Comparison of ENCODE assay signal across 12 cellular contexts in genomic region chr17:21209511-21210175, GRCh38. TPM values are rescaled to one million over a fixed set of nuclear protein-coding genes. Genes with fewer than 3 reads are reported as not detected.
DNase-seq lines count a peak whose midpoint lies in the region; ATAC-seq, FAIRE-seq and TF ChIP-seq lines count a peak whose summit lies in the region.
"Had no signal": no experiment of that assay in that cellular context is flagged by ENCODE, and none has a peak within 500 bp of the region (broad histone marks: within the 10 kb centered on the region; RNA-seq: fewer than 3 reads in every experiment).

No MANE protein-coding gene starts in this region.

- WGBS in small intestine, 3 donors, result 27 to 71% (median 41%) methylated on average over 17 of the region's 17 CpGs

- no peaks in the 10 kb centered on the region for H3K9me3 ChIP-seq in WERI-Rb-1 (ENCODE audit: severe bottlenecking)
- no peaks in the 10 kb centered on the region for H3K9me3 ChIP-seq in small intestine (ENCODE audit: control insufficient read depth, low read depth)
- H3K9me3 ChIP-seq in T-helper 17 cell (ENCODE audit: control insufficient read depth, low read length, poor library complexity, severe bottlenecking), result no peaks in the 10 kb centered on the region

- H3K4me1 Mint-ChIP-seq in T-helper 17 cell, result peaks cover 30% of the 10 kb centered on the region
- peaks cover 38% of the 10 kb centered on the region for H3K4me1 Mint-ChIP-seq in type B pancreatic cell (ENCODE audit: unreplicated experiment)

- in situ Hi-C loops in G401 (cut with HindIII; ENCODE audit: low sequenced_read_pairs), result no loop called here

- H3K36me3 Mint-ChIP-seq in T-helper 17 cell (ENCODE audit: low read depth) (peaks cover 2% of the 10 kb centered on the region), type B pancreatic cell (peaks cover 3% of the 10 kb centered on the region)

- no peak overlapping the region for H3K4me3 Mint-ChIP-seq in T-helper 17 cell
- H3K4me3 Mint-ChIP-seq in type B pancreatic cell, result no peak overlapping the region
- H3K4me3 Mint-ChIP-seq: activated CD4-positive, alpha-beta T cell treated with anti-CD3 and anti-CD28 coated beads, Interleukin-2, amount 10 ng/mL, durations not matched to agents 24 days and 14 days; natural killer cell treated with Interleukin-12 subunit alpha and Interleukin-12 subunit beta and Interleukin-15 and Interleukin-18, amount 100 ng/mL, for 72 hours had no signal

- H3K4me3 ChIP-seq in WERI-Rb-1 (ENCODE audit: low read depth, low read length) (no peak overlapping the region), small intestine (ENCODE audit: low read depth in 1 of 2, low read length in 2 of 2) (no peak overlapping the region)

- peaks cover 3 to 18% of the 10 kb centered on the region in 2 donors for H3K4me1 ChIP-seq in small intestine (ENCODE audit: control insufficient read depth in 2 of 2, insufficient read depth in 1 of 2, low read depth in 1 of 2, low read length in 1 of 2)

- H3K9me3 Mint-ChIP-seq in type B pancreatic cell, result no peaks in the 10 kb centered on the region
- H3K9me3 Mint-ChIP-seq: activated CD4-positive, alpha-beta T cell treated with anti-CD3 and anti-CD28 coated beads, Interleukin-2, amount 10 ng/mL, durations not matched to agents 24 days and 14 days; natural killer cell treated with Interleukin-12 subunit alpha and Interleukin-12 subunit beta and Interleukin-15 and Interleukin-18, amount 100 ng/mL, for 72 hours had no signal

- H3K27ac Mint-ChIP-seq in T-helper 17 cell (no peak overlapping the region), type B pancreatic cell (no peak overlapping the region)
- H3K27ac Mint-ChIP-seq: activated CD4-positive, alpha-beta T cell treated with anti-CD3 and anti-CD28 coated beads, Interleukin-2, amount 10 ng/mL, durations not matched to agents 24 days and 14 days; natural killer cell treated with Interleukin-12 subunit alpha and Interleukin-12 subunit beta and Interleukin-15 and Interleukin-18, amount 100 ng/mL, for 72 hours had no signal

- H3K36me3 ChIP-seq in WERI-Rb-1 (peaks cover 50% of the 10 kb centered on the region), small intestine (ENCODE audit: control insufficient read depth in 2 of 2, insufficient read depth in 2 of 2, low read length in 2 of 2) (no peaks in the 10 kb centered on the region)

- H3K27me3 Mint-ChIP-seq in T-helper 17 cell (no peaks in the 10 kb centered on the region), type B pancreatic cell (no peaks in the 10 kb centered on the region)
- H3K27me3 Mint-ChIP-seq: activated CD4-positive, alpha-beta T cell treated with anti-CD3 and anti-CD28 coated beads, Interleukin-2, amount 10 ng/mL, durations not matched to agents 24 days and 14 days; natural killer cell treated with Interleukin-12 subunit alpha and Interleukin-12 subunit beta and Interleukin-15 and Interleukin-18, amount 100 ng/mL, for 72 hours had no signal

- no peak for FAIRE-seq in small intestine (lab: Jason Lieb, UNC)
- FAIRE-seq: endothelial cell of umbilical vein had no signal

- TF ChIP-seq CTCF in WERI-Rb-1 (IDR thresholded peaks at IDR 0.05; ENCODE audit: low read depth, low read length), result no peak
- TF ChIP-seq CTCF in type B pancreatic cell (conservative IDR thresholded peaks at IDR 0.05), result no peak
- no peak for TF ChIP-seq CTCF in GM20000 (IDR thresholded peaks at IDR 0.05; ENCODE audit: extremely low read depth, missing control alignments)

- H3K27me3 ChIP-seq in WERI-Rb-1 (ENCODE audit: insufficient read depth, low read depth, severe bottlenecking) (no peaks in the 10 kb centered on the region), small intestine (ENCODE audit: control insufficient read depth in 2 of 2, insufficient read depth in 2 of 2, low read length in 2 of 2) (no peaks in the 10 kb centered on the region)

- peak overlapping the region; percentile 47 for H3K27ac ChIP-seq in WERI-Rb-1
- H3K27ac ChIP-seq in small intestine (ENCODE audit: low read depth in 1 of 2, low read length in 1 of 2), result no peak overlapping the region

- ATAC-seq in left colon (peak; percentile 51), T-helper 17 cell (no peak)
- ATAC-seq: natural killer cell treated with Interleukin-12 subunit alpha and Interleukin-12 subunit beta and Interleukin-15 and Interleukin-18, amount 100 ng/mL, for 72 hours had no signal

- peak; percentile 36 for DNase-seq in G401 (ENCODE audit: low spot score)
- no peak for DNase-seq in WERI-Rb-1
- DNase-seq in left colon, result peak; percentile 79 to 85
- DNase-seq in small intestine, result peak; percentile 67
- DNase-seq in T-helper 17 cell, result no peak
- no peak for DNase-seq in type B pancreatic cell (ENCODE audit: extremely low spot score, unreplicated experiment)
- no peak for DNase-seq in NCI-H524 (lab: John Stamatoyannopoulos, UW)
- DNase-seq in GM20000 (ENCODE audit: low spot score), result no peak
- DNase-seq: activated CD4-positive, alpha-beta T cell treated with anti-CD3 and anti-CD28 coated beads, Interleukin-2, amount 10 ng/mL, durations not matched to agents 24 days and 14 days; NCI-H1417 treated with DMSO at 0.1 percent for 48 hours had no signal

- intact Hi-C loops in left colon (cut with DNase I, micrococcal nuclease), result loop anchor here in 1 of 2 donors (10.0 kb wide), 1 partner anchor 165 kb away; the partner anchor contains the start of gene USP22

RNA-seq across cellular contexts. Expression of gene TMEM11, which starts 4.3 kb away (rescaled TPM):
- 31.2 and 34.4 TPM in 2 replicates for total RNA-seq in G401 (2014; rRNA removed; shearing (Covaris generic))
- 10 to 100 TPM; 28.5 to 30.7 TPM for total RNA-seq in left colon
- 10 to 100 TPM; 23.8 to 38.7 (median 30.0) TPM for polyA plus RNA-seq in small intestine
- 10 to 100 TPM; 10.3 to 17.2 TPM for total RNA-seq in T-helper 17 cell
- 28.4 and 33.4 TPM in 2 replicates for total RNA-seq in type B pancreatic cell (ENCODE audit: low replicate concordance)

RNA-seq across cellular contexts. Expression of gene NATD1, which starts 43.6 kb away (rescaled TPM):
- 3.4 TPM in 2 replicates for total RNA-seq in G401 (2014; rRNA removed; shearing (Covaris generic))
- 1 to 10 TPM; 3.1 to 5.6 TPM for total RNA-seq in left colon
- polyA plus RNA-seq in small intestine, result 1 to 10 TPM; 2.4 to 2.9 (median 2.8) TPM
- 1 to 10 TPM; 4.9 to 8.4 TPM for total RNA-seq in T-helper 17 cell
- total RNA-seq in type B pancreatic cell (ENCODE audit: low replicate concordance), result 9.8 and 10.7 TPM in 2 replicates

Comparison
In these comparisons a context has a peak if more than half of its experiments do, and no peak if none do; other contexts are left out.
1. DNase-seq: peak in G401 (single experiment), left colon (2 of 2) and small intestine (single experiment); none in WERI-Rb-1 (single experiment), T-helper 17 cell (0 of 3), type B pancreatic cell (single experiment), NCI-H524 (0 of 2) and GM20000 (single experiment).